In the genomic region with DNA sequence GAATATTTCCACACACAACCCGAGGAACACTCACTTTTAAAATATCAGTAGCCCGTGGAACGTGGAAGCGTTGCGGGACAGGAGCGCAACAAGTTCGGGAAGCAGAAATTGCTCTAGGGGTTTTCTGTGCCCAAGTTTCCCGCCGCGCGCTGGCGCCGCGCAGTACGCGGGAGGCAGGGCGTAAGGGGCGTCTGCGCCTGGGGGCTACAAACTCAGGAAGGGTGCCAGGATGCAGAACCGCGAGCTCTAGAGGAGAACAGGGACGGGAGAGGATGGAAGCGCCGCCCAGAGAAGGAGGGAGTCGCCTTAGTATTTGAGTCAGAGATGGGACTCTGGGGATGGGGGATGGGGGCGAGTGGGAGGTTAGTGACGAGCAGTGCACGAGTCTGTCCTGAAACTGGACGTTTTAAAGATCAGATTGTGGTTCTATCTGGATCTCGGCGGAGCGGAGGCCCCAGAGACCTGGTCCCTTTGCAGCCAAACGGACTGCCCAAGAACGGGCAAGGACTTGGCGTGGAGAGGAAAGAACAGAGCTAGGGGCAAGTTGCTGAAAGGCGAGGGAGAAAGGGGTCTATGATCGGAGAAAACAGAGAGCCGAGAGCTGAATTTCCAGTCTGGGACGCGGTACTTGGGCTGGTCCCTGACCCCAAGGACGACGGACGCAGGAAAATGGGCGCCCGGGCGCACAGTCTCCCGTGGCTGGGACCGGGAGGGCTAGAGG, we compare ENCODE assay signal across 11 cellular contexts.
DNase-seq lines count a peak whose midpoint lies in the region; ATAC-seq and TF ChIP-seq lines count a peak whose summit lies in the region.
"Had no signal": no experiment of that assay in that cellular context is flagged by ENCODE, and none has a peak within 500 bp of the region (broad histone marks: within the 10 kb centered on the region; RNA-seq: fewer than 3 reads in every experiment).

No MANE protein-coding gene starts in this region.

- H3K27me3 Mint-ChIP-seq in nephron progenitor cell (ENCODE audit: low read depth, poor library complexity) = peaks cover 100% of the 10 kb centered on the region

- H3K4me1 Mint-ChIP-seq in nephron progenitor cell = peaks cover 29% of the 10 kb centered on the region

- H3K4me3 ChIP-seq in HEK293 (ENCODE audit: low read depth, low read length) = peak overlapping the region; percentile 13
- H3K4me3 ChIP-seq: body of pancreas had no signal

- peak overlapping the region; percentile 81 for H3K4me3 Mint-ChIP-seq in nephron progenitor cell
- H3K4me3 Mint-ChIP-seq: natural killer cell had no signal

- no peak overlapping the region for H3K27ac ChIP-seq in HEK293 (ENCODE audit: extremely low read depth, low read depth, low read length)
- H3K27ac ChIP-seq: body of pancreas had no signal

- H3K36me3 ChIP-seq in HEK293 (ENCODE audit: control insufficient read depth in 2 of 2, insufficient read depth in 1 of 2, low read length in 2 of 2) = no peaks in the 10 kb centered on the region

- H3K4me1 ChIP-seq in HEK293 (ENCODE audit: control insufficient read depth, insufficient read depth, low read length) = 0 out of 2 replicates have a peak, but pooled peaks cover 2% of the 10 kb centered on the region

- peaks cover 6% of the 10 kb centered on the region for H3K9me3 Mint-ChIP-seq in nephron progenitor cell
- H3K9me3 Mint-ChIP-seq: natural killer cell had no signal

- POLR2A ChIA-PET in HEK293 (lab: Yijun Ruan, JAX) = no interaction called here

- no peaks in the 10 kb centered on the region for H3K36me3 Mint-ChIP-seq in nephron progenitor cell (ENCODE audit: low read depth)
- H3K36me3 Mint-ChIP-seq: natural killer cell had no signal

- ATAC-seq in HG02970 (IDR thresholded peaks at IDR 0.05; ENCODE audit: low FRiP score, unreplicated experiment) (no peak), GM21786 (IDR thresholded peaks at IDR 0.05; ENCODE audit: unreplicated experiment) (no peak)
- ATAC-seq: body of pancreas, natural killer cell had no signal

- CTCF ChIA-PET in HEK293 (lab: Yijun Ruan, JAX) = interaction anchor here (0.6 to 1.0 kb wide), 2 partner anchors 46 to 271 kb away, joined by 3 to 5 read pairs; no protein-coding TSS in a partner anchor

- H3K27ac Mint-ChIP-seq in nephron progenitor cell = peak overlapping the region; percentile 31
- H3K27ac Mint-ChIP-seq: natural killer cell had no signal

- TF ChIP-seq CTCF in HEK293 (tag by site-specific recombination; IDR thresholded peaks at IDR 0.05) = no peak
- TF ChIP-seq CTCF in nephron progenitor cell (IDR thresholded peaks at IDR 0.05) = no peak

- DNase-seq in DMS79 (lab: John Stamatoyannopoulos, UW) (peak; percentile 4), astrocyte of the hippocampus (ENCODE audit: low read depth, low spot score) (peak; percentile 13), nephron progenitor cell (peak; percentile 48), T-helper 2 cell (no peak)
- DNase-seq in stimulated activated CD4-positive, alpha-beta T cell treated with anti-CD3 and anti-CD28 coated beads, Interleukin-12 subunit alpha, Interleukin-12 subunit beta, amount 100 ng/mL, for 4 hours = no peak
- DNase-seq: body of pancreas, KG1, natural killer cell had no signal

- no peaks in the 10 kb centered on the region for H3K9me3 ChIP-seq in HEK293 (ENCODE audit: control insufficient read depth, insufficient read depth, low read depth, low read length)
- H3K9me3 ChIP-seq: body of pancreas had no signal

TF ChIP-seq in HEK293, 187 proteins besides CTCF, POLR2A, EP300 and RAD21:
- TF ChIP-seq ZBTB8A (tag by site-specific recombination; IDR thresholded peaks at IDR 0.05) (peak; percentile 75), ZNF433 (tag by site-specific recombination; IDR thresholded peaks at IDR 0.05; ENCODE audit: low read depth) (no peak), ZNF658 (tag by site-specific recombination; IDR thresholded peaks at IDR 0.05) (no peak), ZFP41 (tag by site-specific recombination; IDR thresholded peaks at IDR 0.05; ENCODE audit: borderline replicate concordance) (no peak), ZNF24 (tag by site-specific recombination; IDR thresholded peaks at IDR 0.05) (no peak), SP3 (tag by site-specific recombination; IDR thresholded peaks at IDR 0.05) (0 out of 2 replicates have a peak, but pooled peaks have one; percentile 13), GLI2 (tag by site-specific recombination; IDR thresholded peaks at IDR 0.05; ENCODE audit: borderline replicate concordance, low read depth) (no peak), ZNF157 (tag by site-specific recombination; IDR thresholded peaks at IDR 0.05) (no peak), ZNF366 (tag by site-specific recombination; conservative IDR thresholded peaks at IDR 0.05) (no peak), ZNF560 (tag by site-specific recombination; IDR thresholded peaks at IDR 0.05; ENCODE audit: borderline replicate concordance) (no peak), ZBTB48 (tag by site-specific recombination; IDR thresholded peaks at IDR 0.05) (0 out of 2 replicates have a peak, but pooled peaks have one; percentile 18), KLF7 (tag by site-specific recombination; IDR thresholded peaks at IDR 0.05; ENCODE audit: borderline replicate concordance) (no peak), KLF9 (tag by site-specific recombination; IDR thresholded peaks at IDR 0.05; ENCODE audit: low read depth) (no peak), YY1 (tag by site-specific recombination; IDR thresholded peaks at IDR 0.05) (no peak), ZNF335 (tag by site-specific recombination; conservative IDR thresholded peaks at IDR 0.05) (peak; percentile 46), SCRT2 (tag by site-specific recombination; IDR thresholded peaks at IDR 0.05) (peak; percentile 54), ZNF184 (tag by site-specific recombination; IDR thresholded peaks at IDR 0.05) (no peak), FEZF1 (tag by site-specific recombination; IDR thresholded peaks at IDR 0.05) (no peak), ZNF654 (tag by site-specific recombination; IDR thresholded peaks at IDR 0.05; ENCODE audit: low read depth) (no peak), ZNF792 (tag by site-specific recombination; IDR thresholded peaks at IDR 0.05) (no peak), ZNF660 (tag by site-specific recombination; IDR thresholded peaks at IDR 0.05) (no peak)
- TF ChIP-seq, protein P1, sequence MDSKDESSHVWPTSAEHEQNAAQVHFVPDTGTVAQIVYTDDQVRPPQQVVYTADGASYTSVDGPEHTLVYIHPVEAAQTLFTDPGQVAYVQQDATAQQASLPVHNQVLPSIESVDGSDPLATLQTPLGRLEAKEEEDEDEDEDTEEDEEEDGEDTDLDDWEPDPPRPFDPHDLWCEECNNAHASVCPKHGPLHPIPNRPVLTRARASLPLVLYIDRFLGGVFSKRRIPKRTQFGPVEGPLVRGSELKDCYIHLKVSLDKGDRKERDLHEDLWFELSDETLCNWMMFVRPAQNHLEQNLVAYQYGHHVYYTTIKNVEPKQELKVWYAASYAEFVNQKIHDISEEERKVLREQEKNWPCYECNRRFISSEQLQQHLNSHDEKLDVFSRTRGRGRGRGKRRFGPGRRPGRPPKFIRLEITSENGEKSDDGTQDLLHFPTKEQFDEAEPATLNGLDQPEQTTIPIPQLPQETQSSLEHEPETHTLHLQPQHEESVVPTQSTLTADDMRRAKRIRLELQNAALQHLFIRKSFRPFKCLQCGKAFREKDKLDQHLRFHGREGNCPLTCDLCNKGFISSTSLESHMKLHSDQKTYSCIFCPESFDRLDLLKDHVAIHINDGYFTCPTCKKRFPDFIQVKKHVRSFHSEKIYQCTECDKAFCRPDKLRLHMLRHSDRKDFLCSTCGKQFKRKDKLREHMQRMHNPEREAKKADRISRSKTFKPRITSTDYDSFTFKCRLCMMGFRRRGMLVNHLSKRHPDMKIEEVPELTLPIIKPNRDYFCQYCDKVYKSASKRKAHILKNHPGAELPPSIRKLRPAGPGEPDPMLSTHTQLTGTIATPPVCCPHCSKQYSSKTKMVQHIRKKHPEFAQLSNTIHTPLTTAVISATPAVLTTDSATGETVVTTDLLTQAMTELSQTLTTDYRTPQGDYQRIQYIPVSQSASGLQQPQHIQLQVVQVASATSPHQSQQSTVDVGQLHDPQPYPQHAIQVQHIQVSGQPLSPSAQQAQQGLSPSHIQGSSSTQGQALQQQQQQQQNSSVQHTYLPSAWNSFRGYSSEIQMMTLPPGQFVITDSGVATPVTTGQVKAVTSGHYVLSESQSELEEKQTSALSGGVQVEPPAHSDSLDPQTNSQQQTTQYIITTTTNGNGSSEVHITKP (tag by site-specific recombination; IDR thresholded peaks at IDR 0.05) = no peak
- TF ChIP-seq, protein P2, sequence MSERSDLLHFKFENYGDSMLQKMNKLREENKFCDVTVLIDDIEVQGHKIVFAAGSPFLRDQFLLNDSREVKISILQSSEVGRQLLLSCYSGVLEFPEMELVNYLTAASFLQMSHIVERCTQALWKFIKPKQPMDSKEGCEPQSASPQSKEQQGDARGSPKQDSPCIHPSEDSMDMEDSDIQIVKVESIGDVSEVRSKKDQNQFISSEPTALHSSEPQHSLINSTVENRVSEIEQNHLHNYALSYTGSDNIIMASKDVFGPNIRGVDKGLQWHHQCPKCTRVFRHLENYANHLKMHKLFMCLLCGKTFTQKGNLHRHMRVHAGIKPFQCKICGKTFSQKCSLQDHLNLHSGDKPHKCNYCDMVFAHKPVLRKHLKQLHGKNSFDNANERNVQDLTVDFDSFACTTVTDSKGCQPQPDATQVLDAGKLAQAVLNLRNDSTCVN (tag by site-specific recombination; optimal IDR thresholded peaks at IDR 0.05) = peak; percentile 16

Comparison
In these comparisons a context has a peak if more than half of its experiments do, and no peak if none do; other contexts are left out.
1. DNase-seq: peak in DMS79 (single experiment), astrocyte of the hippocampus (single experiment) and nephron progenitor cell (single experiment); none in T-helper 2 cell (0 of 5) and stimulated activated CD4-positive, alpha-beta T cell treated with anti-CD3 and anti-CD28 coated beads, Interleukin-12 subunit alpha, Interleukin-12 subunit beta, amount 100 ng/mL, for 4 hours (single experiment).